Comparison of ENCODE assay signal across 1 cellular context in the genomic region with DNA sequence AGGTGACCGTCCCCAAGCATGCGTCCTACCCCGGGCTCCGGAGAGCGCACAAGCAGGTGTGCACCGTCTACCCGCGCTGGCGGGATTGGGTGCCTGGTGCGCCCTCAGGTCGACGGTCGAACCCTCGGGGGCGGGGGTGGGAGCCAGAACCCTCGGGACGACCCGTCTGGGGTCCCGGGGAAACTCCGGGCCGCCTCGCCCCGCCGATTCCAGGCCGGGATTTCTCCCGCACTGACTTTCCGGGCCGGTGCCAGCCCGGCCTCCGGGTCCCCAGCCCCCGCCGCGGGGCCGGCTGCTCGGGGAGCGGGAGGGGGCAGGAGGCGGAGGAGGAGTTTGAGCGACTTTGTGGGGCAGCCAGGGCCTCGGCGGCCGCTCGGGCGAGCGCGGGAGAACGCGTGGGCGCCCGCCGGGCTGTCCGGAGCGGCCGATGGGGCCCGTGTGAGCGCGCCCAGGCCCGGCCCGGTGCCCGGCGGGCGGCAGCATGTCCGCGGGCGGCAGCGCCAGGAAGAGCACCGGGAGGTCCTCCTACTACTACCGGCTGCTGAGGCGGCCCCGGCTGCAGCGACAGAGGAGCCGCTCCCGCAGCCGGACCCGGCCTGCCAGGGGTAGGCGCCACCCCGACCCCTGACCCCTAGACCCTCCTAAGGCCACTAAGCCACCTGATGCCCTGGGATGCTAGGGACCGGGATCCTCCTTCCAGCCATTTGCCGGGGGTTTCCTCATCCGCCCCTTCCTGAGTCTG.
TF ChIP-seq lines count a peak whose summit lies in the region.

A gene (plus strand): TSS at position 340 of the 742 bp plus-strand sequence. CDS start 142 bp downstream, at position 482.

TF ChIP-seq in SK-N-SH, 30 proteins besides CTCF, POLR2A, EP300 and RAD21 (continued from another document):
- TF ChIP-seq, protein P1, sequence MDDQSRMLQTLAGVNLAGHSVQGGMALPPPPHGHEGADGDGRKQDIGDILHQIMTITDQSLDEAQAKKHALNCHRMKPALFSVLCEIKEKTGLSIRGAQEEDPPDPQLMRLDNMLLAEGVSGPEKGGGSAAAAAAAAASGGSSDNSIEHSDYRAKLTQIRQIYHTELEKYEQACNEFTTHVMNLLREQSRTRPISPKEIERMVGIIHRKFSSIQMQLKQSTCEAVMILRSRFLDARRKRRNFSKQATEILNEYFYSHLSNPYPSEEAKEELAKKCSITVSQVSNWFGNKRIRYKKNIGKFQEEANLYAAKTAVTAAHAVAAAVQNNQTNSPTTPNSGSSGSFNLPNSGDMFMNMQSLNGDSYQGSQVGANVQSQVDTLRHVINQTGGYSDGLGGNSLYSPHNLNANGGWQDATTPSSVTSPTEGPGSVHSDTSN (IDR thresholded peaks at IDR 0.05) = peak; percentile 35
- TF ChIP-seq YY1 (IDR thresholded peaks at IDR 0.05; ENCODE audit: low read depth) (peak; percentile 57; the same call in 1 of the 2 replicates), RFX5 (IDR thresholded peaks at IDR 0.05; ENCODE audit: low read length) (no peak), NFIC (IDR thresholded peaks at IDR 0.05; ENCODE audit: borderline replicate concordance) (peak; percentile 57; the same call in 1 of the 2 replicates)
- TF ChIP-seq, protein P2, sequence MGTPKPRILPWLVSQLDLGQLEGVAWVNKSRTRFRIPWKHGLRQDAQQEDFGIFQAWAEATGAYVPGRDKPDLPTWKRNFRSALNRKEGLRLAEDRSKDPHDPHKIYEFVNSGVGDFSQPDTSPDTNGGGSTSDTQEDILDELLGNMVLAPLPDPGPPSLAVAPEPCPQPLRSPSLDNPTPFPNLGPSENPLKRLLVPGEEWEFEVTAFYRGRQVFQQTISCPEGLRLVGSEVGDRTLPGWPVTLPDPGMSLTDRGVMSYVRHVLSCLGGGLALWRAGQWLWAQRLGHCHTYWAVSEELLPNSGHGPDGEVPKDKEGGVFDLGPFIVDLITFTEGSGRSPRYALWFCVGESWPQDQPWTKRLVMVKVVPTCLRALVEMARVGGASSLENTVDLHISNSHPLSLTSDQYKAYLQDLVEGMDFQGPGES (IDR thresholded peaks at IDR 0.05; ENCODE audit: low read depth, low read length) = no peak
